In the genomic region with DNA sequence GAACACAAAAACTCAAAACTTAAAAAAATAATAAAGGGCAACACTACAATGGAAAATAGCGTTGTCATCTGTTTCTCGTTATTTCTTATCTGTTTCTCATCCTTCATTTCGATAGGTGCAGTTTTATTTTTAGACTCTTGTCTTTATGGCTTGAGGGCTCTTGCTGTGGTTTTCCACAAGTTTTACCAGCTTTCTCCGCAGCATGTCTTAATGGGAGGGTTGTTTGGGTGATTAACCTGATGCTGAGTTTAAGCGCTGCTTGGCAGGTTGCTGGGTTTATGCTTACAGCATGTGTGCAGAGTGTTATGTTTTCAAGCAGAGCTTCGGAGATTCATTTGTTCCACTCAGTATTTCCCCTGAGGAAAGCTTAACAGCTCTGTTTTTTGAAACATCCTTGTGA, we compare ENCODE assay signal across 1 cellular context.
TF ChIP-seq lines count a peak whose summit lies in the region.

No MANE protein-coding gene starts in this region.

TF ChIP-seq in HEK293, 187 proteins besides CTCF, POLR2A, EP300 and RAD21 (continued from another document):
- TF ChIP-seq, protein P1, sequence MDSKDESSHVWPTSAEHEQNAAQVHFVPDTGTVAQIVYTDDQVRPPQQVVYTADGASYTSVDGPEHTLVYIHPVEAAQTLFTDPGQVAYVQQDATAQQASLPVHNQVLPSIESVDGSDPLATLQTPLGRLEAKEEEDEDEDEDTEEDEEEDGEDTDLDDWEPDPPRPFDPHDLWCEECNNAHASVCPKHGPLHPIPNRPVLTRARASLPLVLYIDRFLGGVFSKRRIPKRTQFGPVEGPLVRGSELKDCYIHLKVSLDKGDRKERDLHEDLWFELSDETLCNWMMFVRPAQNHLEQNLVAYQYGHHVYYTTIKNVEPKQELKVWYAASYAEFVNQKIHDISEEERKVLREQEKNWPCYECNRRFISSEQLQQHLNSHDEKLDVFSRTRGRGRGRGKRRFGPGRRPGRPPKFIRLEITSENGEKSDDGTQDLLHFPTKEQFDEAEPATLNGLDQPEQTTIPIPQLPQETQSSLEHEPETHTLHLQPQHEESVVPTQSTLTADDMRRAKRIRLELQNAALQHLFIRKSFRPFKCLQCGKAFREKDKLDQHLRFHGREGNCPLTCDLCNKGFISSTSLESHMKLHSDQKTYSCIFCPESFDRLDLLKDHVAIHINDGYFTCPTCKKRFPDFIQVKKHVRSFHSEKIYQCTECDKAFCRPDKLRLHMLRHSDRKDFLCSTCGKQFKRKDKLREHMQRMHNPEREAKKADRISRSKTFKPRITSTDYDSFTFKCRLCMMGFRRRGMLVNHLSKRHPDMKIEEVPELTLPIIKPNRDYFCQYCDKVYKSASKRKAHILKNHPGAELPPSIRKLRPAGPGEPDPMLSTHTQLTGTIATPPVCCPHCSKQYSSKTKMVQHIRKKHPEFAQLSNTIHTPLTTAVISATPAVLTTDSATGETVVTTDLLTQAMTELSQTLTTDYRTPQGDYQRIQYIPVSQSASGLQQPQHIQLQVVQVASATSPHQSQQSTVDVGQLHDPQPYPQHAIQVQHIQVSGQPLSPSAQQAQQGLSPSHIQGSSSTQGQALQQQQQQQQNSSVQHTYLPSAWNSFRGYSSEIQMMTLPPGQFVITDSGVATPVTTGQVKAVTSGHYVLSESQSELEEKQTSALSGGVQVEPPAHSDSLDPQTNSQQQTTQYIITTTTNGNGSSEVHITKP (tag by site-specific recombination; IDR thresholded peaks at IDR 0.05): no peak
- TF ChIP-seq, protein P2, sequence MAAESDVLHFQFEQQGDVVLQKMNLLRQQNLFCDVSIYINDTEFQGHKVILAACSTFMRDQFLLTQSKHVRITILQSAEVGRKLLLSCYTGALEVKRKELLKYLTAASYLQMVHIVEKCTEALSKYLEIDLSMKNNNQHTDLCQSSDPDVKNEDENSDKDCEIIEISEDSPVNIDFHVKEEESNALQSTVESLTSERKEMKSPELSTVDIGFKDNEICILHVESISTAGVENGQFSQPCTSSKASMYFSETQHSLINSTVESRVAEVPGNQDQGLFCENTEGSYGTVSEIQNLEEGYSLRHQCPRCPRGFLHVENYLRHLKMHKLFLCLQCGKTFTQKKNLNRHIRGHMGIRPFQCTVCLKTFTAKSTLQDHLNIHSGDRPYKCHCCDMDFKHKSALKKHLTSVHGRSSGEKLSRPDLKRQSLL (tag by site-specific recombination; IDR thresholded peaks at IDR 0.05): no peak
- TF ChIP-seq SALL2 (tag by site-specific recombination; IDR thresholded peaks at IDR 0.05; ENCODE audit: borderline replicate concordance) (no peak), ZNF266 (tag by site-specific recombination; IDR thresholded peaks at IDR 0.05; ENCODE audit: low read depth) (no peak), ZNF366 (tag by site-specific recombination; conservative IDR thresholded peaks at IDR 0.05) (no peak)
